In genomic region chr9:74092491-74092834, GRCh38 we compare ENCODE assay signal across 34 cellular contexts.
"Had no signal": no experiment of that assay in that cellular context is flagged by ENCODE, and none has a peak within 500 bp of the region (broad histone marks: within the 10 kb centered on the region; RNA-seq: fewer than 3 reads in every experiment).

No MANE protein-coding gene starts in this region.

- H3K9me3 ChIP-seq: adrenal gland, body of pancreas, colonic mucosa, esophagus squamous epithelium, gastroesophageal sphincter, heart right ventricle had no signal

- H3K4me3 Mint-ChIP-seq: activated CD4-positive, alpha-beta memory T cell treated with anti-CD3 and anti-CD28 coated beads for 36 hours; activated CD4-positive, alpha-beta T cell treated with anti-CD3 and anti-CD28 coated beads for 36 hours; activated CD4-positive, alpha-beta T cell treated with anti-CD3 and anti-CD28 coated beads, Interleukin-2, amount 10 ng/mL, durations not matched to agents 24 days and 14 days; activated CD8-positive, alpha-beta memory T cell treated with anti-CD3 and anti-CD28 coated beads, Interleukin-2, amount 10 ng/mL, durations not matched to agents 7 days and 5 days; activated CD8-positive, alpha-beta T cell treated with anti-CD3 and anti-CD28 coated beads, Interleukin-2, amount 10 ng/mL, durations not matched to agents 7 days and 5 days; activated naive CD4-positive, alpha-beta T cell treated with anti-CD3 and anti-CD28 coated beads for 36 hours; activated naive CD4-positive, alpha-beta T cell treated with anti-CD3 and anti-CD28 coated beads, Interleukin-2, amount 50 U/mL, for 24 hours; activated naive CD8-positive, alpha-beta T cell treated with anti-CD3 and anti-CD28 coated beads for 36 hours; activated naive CD8-positive, alpha-beta T cell treated with anti-CD3 and anti-CD28 coated beads, Interleukin-2, amount 50 U/mL, for 24 hours; activated T-helper 1 cell treated with anti-CD3 and anti-CD28 coated beads, Interleukin-12 subunit alpha, Interleukin-12 subunit beta, Interleukin-2, Interleukin-4 antibody, amounts not matched to agents 30 ng/mL and 10 ng/mL and 1 ng/mL, durations not matched to agents 14 hours and 24 hours and 36 hours; T-helper 17 cell; T-helper 2 cell treated with Interferon-gamma antibody and Interleukin-4, amounts not matched to agents 5 μg/mL and 100 μg/mL, for 36 hours had no signal

- H3K27me3 ChIP-seq: adrenal gland, body of pancreas, colonic mucosa, esophagus squamous epithelium, gastroesophageal sphincter, heart right ventricle had no signal

- H3K36me3 Mint-ChIP-seq: activated CD4-positive, alpha-beta memory T cell treated with anti-CD3 and anti-CD28 coated beads for 36 hours; activated CD8-positive, alpha-beta memory T cell treated with anti-CD3 and anti-CD28 coated beads, Interleukin-2, amount 10 ng/mL, durations not matched to agents 7 days and 5 days; activated naive CD4-positive, alpha-beta T cell treated with anti-CD3 and anti-CD28 coated beads, Interleukin-2, amount 50 U/mL, for 24 hours; activated naive CD8-positive, alpha-beta T cell treated with anti-CD3 and anti-CD28 coated beads for 36 hours had no signal

- H3K36me3 ChIP-seq: adrenal gland, colonic mucosa, esophagus squamous epithelium, gastroesophageal sphincter, heart right ventricle, WERI-Rb-1 had no signal

- DNase-seq: activated CD4-positive, alpha-beta memory T cell treated with anti-CD3 and anti-CD28 coated beads for 36 hours; activated CD4-positive, alpha-beta T cell treated with anti-CD3 and anti-CD28 coated beads for 36 hours; activated CD4-positive, alpha-beta T cell treated with anti-CD3 and anti-CD28 coated beads, Interleukin-2, amount 10 ng/mL, durations not matched to agents 24 days and 14 days; activated CD4-positive, CD25-positive, alpha-beta regulatory T cell; activated CD4-positive, CD25-positive, alpha-beta regulatory T cell treated with anti-CD3 and anti-CD28 coated beads, Interleukin-2, amount 50 U/mL, for 72 hours; activated CD8-positive, alpha-beta memory T cell treated with anti-CD3 and anti-CD28 coated beads, Interleukin-2, amount 10 ng/mL, durations not matched to agents 7 days and 5 days; activated CD8-positive, alpha-beta memory T cell treated with anti-CD3 and anti-CD28 coated beads, Interleukin-2, amount 50 U/mL, for 4 hours; activated CD8-positive, alpha-beta T cell treated with anti-CD3 and anti-CD28 coated beads, Interleukin-2, amount 10 ng/mL, durations not matched to agents 7 days and 5 days; activated effector memory CD4-positive, alpha-beta T cell treated with anti-CD3 and anti-CD28 coated beads, Interleukin-2, amount 50 U/mL, for 16 hours; activated naive CD4-positive, alpha-beta T cell treated with anti-CD3 and anti-CD28 coated beads for 36 hours; activated naive CD8-positive, alpha-beta T cell treated with anti-CD3 and anti-CD28 coated beads for 36 hours; activated naive CD8-positive, alpha-beta T cell treated with anti-CD3 and anti-CD28 coated beads, Interleukin-2, amount 50 U/mL, for 24 hours; activated T-cell treated with anti-CD3 and anti-CD28 coated beads, Interleukin-2, amount 50 U/mL, for 1 hour; activated T-cell treated with anti-CD3 and anti-CD28 coated beads, Interleukin-2, amount 50 U/mL, for 48 hours; adrenal gland; amygdala; aorta; body of pancreas; caudate nucleus; cerebellar nuclear complex; colonic mucosa; effector CD8-positive, alpha-beta T cell; esophagus squamous epithelium; foreskin melanocyte; heart right ventricle; T-helper 17 cell; T1000; WERI-Rb-1 had no signal

- H3K4me1 Mint-ChIP-seq: activated CD4-positive, alpha-beta T cell treated with anti-CD3 and anti-CD28 coated beads for 36 hours; activated CD4-positive, alpha-beta T cell treated with anti-CD3 and anti-CD28 coated beads, Interleukin-2, amount 10 ng/mL, durations not matched to agents 24 days and 14 days; activated CD8-positive, alpha-beta memory T cell treated with anti-CD3 and anti-CD28 coated beads, Interleukin-2, amount 10 ng/mL, durations not matched to agents 7 days and 5 days; activated naive CD4-positive, alpha-beta T cell treated with anti-CD3 and anti-CD28 coated beads, Interleukin-2, amount 50 U/mL, for 24 hours; activated naive CD8-positive, alpha-beta T cell treated with anti-CD3 and anti-CD28 coated beads for 36 hours; activated naive CD8-positive, alpha-beta T cell treated with anti-CD3 and anti-CD28 coated beads, Interleukin-2, amount 50 U/mL, for 24 hours; T-helper 17 cell had no signal

- H3K9me3 Mint-ChIP-seq: activated CD4-positive, alpha-beta memory T cell treated with anti-CD3 and anti-CD28 coated beads for 36 hours; activated naive CD8-positive, alpha-beta T cell treated with anti-CD3 and anti-CD28 coated beads for 36 hours; activated T-helper 1 cell treated with anti-CD3 and anti-CD28 coated beads, Interleukin-12 subunit alpha, Interleukin-12 subunit beta, Interleukin-2, Interleukin-4 antibody, amounts not matched to agents 30 ng/mL and 10 ng/mL and 1 ng/mL, durations not matched to agents 14 hours and 24 hours and 36 hours; activated T-helper 2 cell treated with anti-CD3 and anti-CD28 coated beads, Interferon-gamma antibody, Interleukin-2, Interleukin-4, amounts not matched to agents 10 μg/mL and 5 μg/mL and 100 μg/mL, durations not matched to agents 14 hours and 24 hours and 36 hours had no signal

- H3K27me3 Mint-ChIP-seq: activated CD4-positive, alpha-beta memory T cell treated with anti-CD3 and anti-CD28 coated beads for 36 hours; activated CD4-positive, alpha-beta T cell treated with anti-CD3 and anti-CD28 coated beads for 36 hours; activated CD4-positive, alpha-beta T cell treated with anti-CD3 and anti-CD28 coated beads, Interleukin-2, amount 10 ng/mL, durations not matched to agents 24 days and 14 days; activated CD8-positive, alpha-beta memory T cell treated with anti-CD3 and anti-CD28 coated beads, Interleukin-2, amount 10 ng/mL, durations not matched to agents 7 days and 5 days; activated naive CD4-positive, alpha-beta T cell treated with anti-CD3 and anti-CD28 coated beads, Interleukin-2, amount 50 U/mL, for 24 hours; activated naive CD8-positive, alpha-beta T cell treated with anti-CD3 and anti-CD28 coated beads, Interleukin-2, amount 50 U/mL, for 24 hours; T-helper 17 cell had no signal

- H3K27ac ChIP-seq: adrenal gland, body of pancreas, colonic mucosa, epithelial cell of prostate, esophagus squamous epithelium, gastroesophageal sphincter, heart right ventricle, WERI-Rb-1 had no signal

- H3K27ac Mint-ChIP-seq: activated CD4-positive, alpha-beta memory T cell treated with anti-CD3 and anti-CD28 coated beads for 36 hours; activated CD4-positive, alpha-beta T cell treated with anti-CD3 and anti-CD28 coated beads for 36 hours; activated CD4-positive, alpha-beta T cell treated with anti-CD3 and anti-CD28 coated beads, Interleukin-2, amount 10 ng/mL, durations not matched to agents 24 days and 14 days; activated CD8-positive, alpha-beta memory T cell treated with anti-CD3 and anti-CD28 coated beads, Interleukin-2, amount 10 ng/mL, durations not matched to agents 7 days and 5 days; activated CD8-positive, alpha-beta T cell treated with anti-CD3 and anti-CD28 coated beads, Interleukin-2, amount 10 ng/mL, durations not matched to agents 7 days and 5 days; activated naive CD4-positive, alpha-beta T cell treated with anti-CD3 and anti-CD28 coated beads for 36 hours; activated naive CD4-positive, alpha-beta T cell treated with anti-CD3 and anti-CD28 coated beads, Interleukin-2, amount 50 U/mL, for 24 hours; activated naive CD8-positive, alpha-beta T cell treated with anti-CD3 and anti-CD28 coated beads for 36 hours; activated naive CD8-positive, alpha-beta T cell treated with anti-CD3 and anti-CD28 coated beads, Interleukin-2, amount 50 U/mL, for 24 hours; activated T-helper 1 cell treated with anti-CD3 and anti-CD28 coated beads, Interleukin-12 subunit alpha, Interleukin-12 subunit beta, Interleukin-2, Interleukin-4 antibody, amounts not matched to agents 30 ng/mL and 10 ng/mL and 1 ng/mL, durations not matched to agents 14 hours and 24 hours and 36 hours; activated T-helper 2 cell treated with anti-CD3 and anti-CD28 coated beads, Interferon-gamma antibody, Interleukin-2, Interleukin-4, amounts not matched to agents 10 μg/mL and 5 μg/mL and 100 μg/mL, durations not matched to agents 14 hours and 24 hours and 36 hours; T-helper 17 cell; T-helper 2 cell treated with Interferon-gamma antibody and Interleukin-4, amounts not matched to agents 5 μg/mL and 100 μg/mL, for 36 hours had no signal

- H3K4me3 ChIP-seq: adrenal gland, body of pancreas, colonic mucosa, esophagus squamous epithelium, gastroesophageal sphincter, heart right ventricle had no signal

- H3K4me1 ChIP-seq: adrenal gland, body of pancreas, colonic mucosa, esophagus squamous epithelium, gastroesophageal sphincter, heart right ventricle had no signal
